Comparison of ENCODE assay signal across 1 cellular context in genomic region chr1:12408662-12409061, GRCh38.
TF ChIP-seq lines count a peak whose summit lies in the region.

No MANE protein-coding gene starts in this region.

TF ChIP-seq in K562, 482 proteins besides CTCF, POLR2A, EP300 and RAD21 (continued from another document and continues in another):
- TF ChIP-seq HMBOX1 (IDR thresholded peaks at IDR 0.05) (no peak; the same call in 1 of the 2 replicates), STAT5B (CRISPR knock-in tag; IDR thresholded peaks at IDR 0.05) (no peak), STAT6 (CRISPR knock-in tag; IDR thresholded peaks at IDR 0.05) (no peak), ASH1L (IDR thresholded peaks at IDR 0.05; ENCODE audit: borderline replicate concordance, low read depth, partially characterized antibody) (no peak), FOSL1 (tag; conservative IDR thresholded peaks at IDR 0.05) (no peak), RBM14 (IDR thresholded peaks at IDR 0.05; ENCODE audit: borderline replicate concordance, insufficient read depth, low read depth, low read length) (no peak), ZNF507 (tag; conservative IDR thresholded peaks at IDR 0.05) (no peak; the same call in 1 of the 2 replicates), TAF7 (tag; IDR thresholded peaks at IDR 0.05) (no peak), ZBTB2 (IDR thresholded peaks at IDR 0.05) (peak; percentile 55; the same call in 1 of the 2 replicates), CGGBP1 (CRISPR knock-in tag; IDR thresholded peaks at IDR 0.05) (no peak), IRF9 (tag; IDR thresholded peaks at IDR 0.05) (no peak), SMARCA4 (IDR thresholded peaks at IDR 0.05) (peak; percentile 75; the same call in 1 of the 2 replicates), LARP7 (IDR thresholded peaks at IDR 0.05) (peak; percentile 65; the same call in 1 of the 2 replicates), TRIM28 (IDR thresholded peaks at IDR 0.05) (no peak), ZNF324 (CRISPR knock-in tag; IDR thresholded peaks at IDR 0.05) (no peak), NRF1 (conservative IDR thresholded peaks at IDR 0.05 in 1 of 2, IDR thresholded peaks at IDR 0.05 in 1 of 2) (no peak), KLF1 (tag; IDR thresholded peaks at IDR 0.05) (no peak), XRCC4 (IDR thresholded peaks at IDR 0.05; ENCODE audit: extremely low read depth, insufficient read depth, insufficient read length) (no peak), ZNF316 (IDR thresholded peaks at IDR 0.05) (peak; percentile 16; the same call in 1 of the 2 replicates), ZNF445 (CRISPR knock-in tag; IDR thresholded peaks at IDR 0.05; ENCODE audit: low read depth) (no peak), NFIC (IDR thresholded peaks at IDR 0.05) (peak; percentile 51), HDGF (IDR thresholded peaks at IDR 0.05) (no peak), HDAC8 (tag; IDR thresholded peaks at IDR 0.05) (no peak), RBM17 (IDR thresholded peaks at IDR 0.05; ENCODE audit: borderline replicate concordance, low read depth, low read length) (no peak), ETS1 (conservative IDR thresholded peaks at IDR 0.05; ENCODE audit: control insufficient read depth, low read depth, low read length) (no peak), POLR2H (tag; IDR thresholded peaks at IDR 0.05; ENCODE audit: low read depth) (no peak), GATAD2A (IDR thresholded peaks at IDR 0.05) (peak; percentile 86; the same call in 1 of the 2 replicates), SUPT5H (IDR thresholded peaks at IDR 0.05) (no peak), NFATC3 (IDR thresholded peaks at IDR 0.05) (no peak), EHMT2 (IDR thresholded peaks at IDR 0.05) (peak; percentile 91), RBM39 (optimal IDR thresholded peaks at IDR 0.05; ENCODE audit: low read depth, low read length) (no peak), MEIS2 (IDR thresholded peaks at IDR 0.05; ENCODE audit: partially characterized antibody) (peak; percentile 44), CXXC5 (CRISPR knock-in tag; IDR thresholded peaks at IDR 0.05) (peak; percentile 35; the same call in 1 of the 2 replicates), XRCC3 (IDR thresholded peaks at IDR 0.05) (no peak), ELF2 (CRISPR knock-in tag; IDR thresholded peaks at IDR 0.05) (no peak), ZNF212 (CRISPR knock-in tag; IDR thresholded peaks at IDR 0.05) (no peak), SNAPC5 (CRISPR knock-in tag; IDR thresholded peaks at IDR 0.05) (no peak), KDM4B (IDR thresholded peaks at IDR 0.05; ENCODE audit: borderline replicate concordance in 2 of 2, low read depth in 1 of 2) (no peak), EWSR1 (IDR thresholded peaks at IDR 0.05; ENCODE audit: borderline replicate concordance, low read depth, partially characterized antibody) (no peak), SFPQ (IDR thresholded peaks at IDR 0.05; ENCODE audit: low read depth, low read length) (no peak), CBFA2T3 (IDR thresholded peaks at IDR 0.05) (peak; percentile 89), MECOM (CRISPR knock-in tag; IDR thresholded peaks at IDR 0.05) (peak; percentile 76), SNRNP70 (optimal IDR thresholded peaks at IDR 0.05; ENCODE audit: low read depth, low read length) (no peak), NR2C2 (CRISPR knock-in tag; IDR thresholded peaks at IDR 0.05) (no peak), NR2C2 (tag; IDR thresholded peaks at IDR 0.05) (0 out of 2 replicates have a peak, but pooled peaks have one; percentile 46), NCOA1 (IDR thresholded peaks at IDR 0.05; ENCODE audit: low read depth) (peak; percentile 1; the same call in 1 of the 2 replicates), ZBTB49 (CRISPR knock-in tag; IDR thresholded peaks at IDR 0.05; ENCODE audit: borderline replicate concordance) (no peak), ZNF184 (CRISPR knock-in tag; IDR thresholded peaks at IDR 0.05) (no peak), ZNF175 (CRISPR knock-in tag; IDR thresholded peaks at IDR 0.05; ENCODE audit: low read depth) (no peak), ZNF165 (CRISPR knock-in tag; IDR thresholded peaks at IDR 0.05; ENCODE audit: borderline replicate concordance) (no peak), CLOCK (CRISPR knock-in tag; IDR thresholded peaks at IDR 0.05; ENCODE audit: borderline replicate concordance) (no peak), SMC3 (conservative IDR thresholded peaks at IDR 0.05; ENCODE audit: insufficient read depth, low read depth, low read length) (no peak), FOXK2 (conservative IDR thresholded peaks at IDR 0.05 in 1 of 2, IDR thresholded peaks at IDR 0.05 in 1 of 2; ENCODE audit: low read depth in 2 of 2) (0 out of 4 replicates have a peak, but pooled peaks of 1 of the 2 experiments have one; percentile 34), IRF1 (CRISPR knock-in tag; IDR thresholded peaks at IDR 0.05; ENCODE audit: borderline replicate concordance) (no peak), MTA3 (IDR thresholded peaks at IDR 0.05; ENCODE audit: borderline replicate concordance) (0 out of 2 replicates have a peak, but pooled peaks have one; percentile 14), TFAM (CRISPR knock-in tag; conservative IDR thresholded peaks at IDR 0.05) (no peak), MYC (IDR thresholded peaks at IDR 0.05; ENCODE audit: low read depth, low read length) (no peak), MYC (CRISPR knock-in tag; IDR thresholded peaks at IDR 0.05; ENCODE audit: borderline replicate concordance, low read depth) (no peak)
